9 cellular contexts compared by ENCODE assay signal in genomic region chr17:57406981-57407286, GRCh38.
DNase-seq lines count a peak whose midpoint lies in the region; ATAC-seq and TF ChIP-seq lines count a peak whose summit lies in the region.
"Had no signal": no experiment of that assay in that cellular context is flagged by ENCODE, and none has a peak within 500 bp of the region (broad histone marks: within the 10 kb centered on the region; RNA-seq: fewer than 3 reads in every experiment).

No MANE protein-coding gene starts in this region.

- H3K4me1 ChIP-seq in CD4-positive, CD25-positive, alpha-beta regulatory T cell (ENCODE audit: control insufficient read depth, insufficient read depth, low read length, poor library complexity, severe bottlenecking), result peaks cover 21% of the 10 kb centered on the region
- peaks cover 17% of the 10 kb centered on the region for H3K4me1 ChIP-seq in ovary (ENCODE audit: insufficient read depth)

- 47 to 67% (median 58%) methylated on average over 12 of the region's 12 CpGs for WGBS in ovary, 3 donors

- no peak for DNase-seq in CD4-positive, CD25-positive, alpha-beta regulatory T cell
- DNase-seq in HL-60 (ENCODE audit: low read depth in 1 of 2, low spot score in 1 of 2) (no peak), ovary (no peak), NCI-H1092 treated with DMSO at 0.1 percent for 48 hours (lab: John Stamatoyannopoulos, UW) (no peak), NCI-H146 (lab: John Stamatoyannopoulos, UW) (no peak), chondrocyte (ENCODE audit: low spot score) (no peak), C1 segment of cervical spinal cord (lab: John Stamatoyannopoulos, UW) (no peak)
- DNase-seq: activated CD4-positive, CD25-positive, alpha-beta regulatory T cell had no signal

- peak overlapping the region; percentile 57 to 91 (median 88) for H3K27ac Mint-ChIP-seq in CD4-positive, CD25-positive, alpha-beta regulatory T cell
- H3K27ac Mint-ChIP-seq in dendritic cell treated with granulocyte-macrophage colony-stimulating factor and Interleukin-4, amounts not matched to agents 40 ng/mL and 50 ng/mL, for 4 days, result peak overlapping the region; percentile 54
- H3K27ac Mint-ChIP-seq in chondrocyte (ENCODE audit: unreplicated experiment), result no peak overlapping the region

- H3K4me3 Mint-ChIP-seq in CD4-positive, CD25-positive, alpha-beta regulatory T cell, result peak overlapping the region; percentile 3 to 83 (median 48)
- peak overlapping the region; percentile 30 for H3K4me3 Mint-ChIP-seq in dendritic cell treated with granulocyte-macrophage colony-stimulating factor and Interleukin-4, amounts not matched to agents 40 ng/mL and 50 ng/mL, for 4 days
- H3K4me3 Mint-ChIP-seq in chondrocyte (ENCODE audit: unreplicated experiment), result no peak overlapping the region

- H3K27me3 Mint-ChIP-seq in CD4-positive, CD25-positive, alpha-beta regulatory T cell, result no peaks in the 10 kb centered on the region
- no peaks in the 10 kb centered on the region for H3K27me3 Mint-ChIP-seq in dendritic cell treated with granulocyte-macrophage colony-stimulating factor and Interleukin-4, amounts not matched to agents 40 ng/mL and 50 ng/mL, for 4 days
- no peaks in the 10 kb centered on the region for H3K27me3 Mint-ChIP-seq in chondrocyte (ENCODE audit: low read depth)

- peaks cover 39 to 57% (median 52%) of the 10 kb centered on the region in 4 donors for H3K4me1 Mint-ChIP-seq in CD4-positive, CD25-positive, alpha-beta regulatory T cell
- H3K4me1 Mint-ChIP-seq in dendritic cell treated with granulocyte-macrophage colony-stimulating factor and Interleukin-4, amounts not matched to agents 40 ng/mL and 50 ng/mL, for 4 days (ENCODE audit: low read depth), result peaks cover 32% of the 10 kb centered on the region
- peaks cover 20% of the 10 kb centered on the region for H3K4me1 Mint-ChIP-seq in chondrocyte (ENCODE audit: low read depth)

- intact Hi-C loops in dendritic cell treated with granulocyte-macrophage colony-stimulating factor and Interleukin-4, amounts not matched to agents 40 ng/mL and 50 ng/mL, for 4 days (cut with micrococcal nuclease), result no loop called here
- intact Hi-C loops in ovary (cut with DNase I), result no loop called here

- no peaks in the 10 kb centered on the region for H3K27me3 ChIP-seq in CD4-positive, CD25-positive, alpha-beta regulatory T cell (ENCODE audit: control insufficient read depth, insufficient read depth, low read length)
- H3K27me3 ChIP-seq in HL-60 (ENCODE audit: insufficient read depth, poor library complexity, severe bottlenecking), result no peaks in the 10 kb centered on the region
- no peaks in the 10 kb centered on the region for H3K27me3 ChIP-seq in ovary

- no peak for TF ChIP-seq CTCF in HL-60 (IDR thresholded peaks at IDR 0.05; ENCODE audit: insufficient read depth, low read length)
- TF ChIP-seq CTCF in ovary (IDR thresholded peaks at IDR 0.05), result no peak
- TF ChIP-seq CTCF in chondrocyte (IDR thresholded peaks at IDR 0.05), result no peak

- H3K4me3 ChIP-seq in CD4-positive, CD25-positive, alpha-beta regulatory T cell (ENCODE audit: low read depth, low read length), result no peak overlapping the region
- H3K4me3 ChIP-seq in HL-60 (replicated peaks; ENCODE audit: insufficient read depth, low read length) (no peak overlapping the region), ovary (no peak overlapping the region)

- TF ChIP-seq POLR2A in ovary (IDR thresholded peaks at IDR 0.05), result no peak

- no peak overlapping the region for H3K27ac ChIP-seq in CD4-positive, CD25-positive, alpha-beta regulatory T cell (ENCODE audit: insufficient read depth, low read length, poor library complexity, severe bottlenecking)
- H3K27ac ChIP-seq in HL-60 (replicated peaks), result peak overlapping the region; percentile 75; the same call in 1 of the 2 replicates
- H3K27ac ChIP-seq in ovary, result peak overlapping the region; percentile 53 to 66

- TF ChIP-seq EP300 in ovary (IDR thresholded peaks at IDR 0.05), result no peak

- H3K9me3 Mint-ChIP-seq in CD4-positive, CD25-positive, alpha-beta regulatory T cell, result peaks cover 0 to 1% (median 0%) of the 10 kb centered on the region in 7 donors
- no peaks in the 10 kb centered on the region for H3K9me3 Mint-ChIP-seq in dendritic cell treated with granulocyte-macrophage colony-stimulating factor and Interleukin-4, amounts not matched to agents 40 ng/mL and 50 ng/mL, for 4 days
- no peaks in the 10 kb centered on the region for H3K9me3 Mint-ChIP-seq in chondrocyte (ENCODE audit: low read depth)

- H3K9me3 ChIP-seq in CD4-positive, CD25-positive, alpha-beta regulatory T cell (ENCODE audit: control insufficient read depth in 2 of 2, low read length in 2 of 2), result no peaks in the 10 kb centered on the region
- H3K9me3 ChIP-seq in ovary, result no peaks in the 10 kb centered on the region

- peaks cover 24% of the 10 kb centered on the region for H3K36me3 ChIP-seq in CD4-positive, CD25-positive, alpha-beta regulatory T cell (ENCODE audit: control insufficient read depth, insufficient read depth, low read length)
- H3K36me3 ChIP-seq in ovary, result no peaks in the 10 kb centered on the region

- H3K36me3 Mint-ChIP-seq in CD4-positive, CD25-positive, alpha-beta regulatory T cell, result peaks cover 20% of the 10 kb centered on the region
- peaks cover 6% of the 10 kb centered on the region for H3K36me3 Mint-ChIP-seq in dendritic cell treated with granulocyte-macrophage colony-stimulating factor and Interleukin-4, amounts not matched to agents 40 ng/mL and 50 ng/mL, for 4 days (ENCODE audit: low read depth)
- H3K36me3 Mint-ChIP-seq in chondrocyte (ENCODE audit: low read depth), result peaks cover 2% of the 10 kb centered on the region

- ATAC-seq in CD4-positive, CD25-positive, alpha-beta regulatory T cell (ENCODE audit: low read depth in 2 of 2), result no peak
